Comparison of ENCODE assay signal across 7 cellular contexts in genomic region chr12:92927055-92927435, GRCh38. TPM values are rescaled to one million over a fixed set of nuclear protein-coding genes. Genes with fewer than 3 reads are reported as not detected.
A peak's percentile ranks its signal among the peaks of the same experiment; 100 is the strongest.
DNase-seq lines count a peak whose midpoint lies in the region; ATAC-seq and TF ChIP-seq lines count a peak whose summit lies in the region.

No MANE protein-coding gene starts in this region.

- peak overlapping the region; percentile 40 for H3K4me3 ChIP-seq in GM12864 (ENCODE audit: low read depth, low read length)
- peak overlapping the region; percentile 69 for H3K4me3 ChIP-seq in HUES64 (ENCODE audit: low read length)
- peak overlapping the region; percentile 76 for H3K4me3 ChIP-seq in epithelial cell of proximal tubule (ENCODE audit: low read depth, low read length)
- no peak overlapping the region for H3K4me3 ChIP-seq in thyroid gland (replicated peaks in 1 of 3)

- no peaks in the 10 kb centered on the region for H3K9me3 ChIP-seq in HUES64 (ENCODE audit: insufficient read depth, low read depth, low read length)
- H3K9me3 ChIP-seq in thyroid gland, result no peaks in the 10 kb centered on the region

- ATAC-seq in HG03442 (IDR thresholded peaks at IDR 0.05; ENCODE audit: unreplicated experiment), result no peak

- WGBS in HUES64, result 22% methylated on average over 4 of the region's 4 CpGs
- 31 to 38% methylated on average over 4 of the region's 4 CpGs for WGBS in thyroid gland, 2 donors

- no peak for TF ChIP-seq CTCF in GM12864 (IDR thresholded peaks at IDR 0.05; ENCODE audit: low read depth, low read length, missing control alignments)
- TF ChIP-seq CTCF in epithelial cell of proximal tubule (conservative IDR thresholded peaks at IDR 0.05; ENCODE audit: low read depth, low read length), result peak; percentile 30
- no peak for TF ChIP-seq CTCF in thyroid gland (IDR thresholded peaks at IDR 0.05)

- no peaks in the 10 kb centered on the region for H3K9me3 Mint-ChIP-seq in activated CD4-positive, alpha-beta memory T cell treated with anti-CD3 and anti-CD28 coated beads for 36 hours

- CTCF ChIA-PET in activated CD4-positive, alpha-beta memory T cell treated with anti-CD3 and anti-CD28 coated beads for 36 hours (lab: Charles Lee), result interaction anchor here (1.1 to 1.3 kb wide), 3 partner anchors 18 to 1174 kb away, joined by 4 to 6 read pairs (median 4); no protein-coding TSS in a partner anchor

- H3K4me1 ChIP-seq in HUES64 (ENCODE audit: insufficient read depth, low read length) (peaks cover 21% of the 10 kb centered on the region), thyroid gland (peaks cover 11 to 12% of the 10 kb centered on the region in 2 donors)

- TF ChIP-seq POLR2A in thyroid gland (IDR thresholded peaks at IDR 0.05), result no peak

- POLR2A ChIA-PET in activated CD4-positive, alpha-beta memory T cell treated with anti-CD3 and anti-CD28 coated beads for 36 hours (lab: Charles Lee), result interaction anchor here (0.8 to 4.2 kb wide), 7 partner anchors 14 to 515 kb away, joined by 3 to 36 read pairs (median 4); partner anchors contain the start of gene UBE2N

- peaks cover 42% of the 10 kb centered on the region for H3K4me1 Mint-ChIP-seq in activated CD4-positive, alpha-beta memory T cell treated with anti-CD3 and anti-CD28 coated beads for 36 hours (ENCODE audit: low read depth)

- H3K27ac ChIP-seq in HUES64 (ENCODE audit: low read depth, low read length), result no peak overlapping the region
- no peak overlapping the region for H3K27ac ChIP-seq in thyroid gland

- no peaks in the 10 kb centered on the region for H3K27me3 Mint-ChIP-seq in activated CD4-positive, alpha-beta memory T cell treated with anti-CD3 and anti-CD28 coated beads for 36 hours

- no peaks in the 10 kb centered on the region for H3K27me3 ChIP-seq in HUES64 (ENCODE audit: insufficient read depth, low read length)
- H3K27me3 ChIP-seq in thyroid gland, result no peaks in the 10 kb centered on the region

- H3K36me3 Mint-ChIP-seq in activated CD4-positive, alpha-beta memory T cell treated with anti-CD3 and anti-CD28 coated beads for 36 hours, result peaks cover 3% of the 10 kb centered on the region

- peak overlapping the region; percentile 95 for H3K27ac Mint-ChIP-seq in activated CD4-positive, alpha-beta memory T cell treated with anti-CD3 and anti-CD28 coated beads for 36 hours

- DNase-seq in GM12864 (ENCODE audit: low read depth), result no peak
- peak; percentile 73 for DNase-seq in activated CD4-positive, alpha-beta memory T cell treated with anti-CD3 and anti-CD28 coated beads for 36 hours
- no peak for DNase-seq in epithelial cell of proximal tubule (ENCODE audit: low read depth)
- peak; percentile 10 for DNase-seq in retina
- DNase-seq in thyroid gland, result no peak

- intact Hi-C loops in activated CD4-positive, alpha-beta memory T cell treated with anti-CD3 and anti-CD28 coated beads for 36 hours (cut with micrococcal nuclease), result loop anchor here (1.0 to 10.0 kb wide), 9 partner anchors 15 to 1280 kb away; partner anchors contain the start of genes BTG1 and CRADD
- intact Hi-C loops in thyroid gland (cut with DNase I), result no loop called here

- H3K9ac ChIP-seq in HUES64 (ENCODE audit: low read depth, low read length), result no peak overlapping the region

- H3K36me3 ChIP-seq in HUES64 (ENCODE audit: insufficient read depth, low read length), result no peaks in the 10 kb centered on the region
- H3K36me3 ChIP-seq in thyroid gland, result no peaks in the 10 kb centered on the region

- peak overlapping the region; percentile 85 for H3K4me3 Mint-ChIP-seq in activated CD4-positive, alpha-beta memory T cell treated with anti-CD3 and anti-CD28 coated beads for 36 hours

RNA-seq across cellular contexts. Expression of gene EEA1, which starts 2.0 kb away (rescaled TPM):
- polyA plus RNA-seq in HUES64 (2013, experiment 1 of 2), result 7.6 TPM
- 7.5 TPM for polyA plus RNA-seq in HUES64 (2013, experiment 2 of 2)
- 10 to 100 TPM; 17.5 to 17.7 TPM for total RNA-seq in activated CD4-positive, alpha-beta memory T cell treated with anti-CD3 and anti-CD28 coated beads for 36 hours
- total RNA-seq in epithelial cell of proximal tubule (6.6 TPM in 2 replicates), thyroid gland (10 to 100 TPM; 16.0 to 21.8 (median 19.3) TPM)

Comparison
In these comparisons a context has a peak if more than half of its experiments do, and no peak if none do; other contexts are left out.
1. DNase-seq: peak in activated CD4-positive, alpha-beta memory T cell treated with anti-CD3 and anti-CD28 coated beads for 36 hours (single experiment) and retina (single experiment); none in GM12864 (single experiment), epithelial cell of proximal tubule (single experiment) and thyroid gland (0 of 2).
2. H3K4me3 ChIP-seq: peak in GM12864 (single experiment), HUES64 (single experiment) and epithelial cell of proximal tubule (single experiment); none in thyroid gland (0 of 3).